ENCODE assay signal across 1 cellular context in genomic region chr7:157138424-157139141, GRCh38.
TF ChIP-seq lines count a peak whose summit lies in the region.

UBE3C (plus strand) TSS chr7:157138926; CDS start chr7:157139273, 347 bp downstream.

TF ChIP-seq in HepG2, 621 proteins besides CTCF, POLR2A, EP300 and RAD21 (continued from another document and continues in another):
- no peak for TF ChIP-seq SMAD3 (CRISPR knock-in tag; IDR thresholded peaks at IDR 0.05)
- TF ChIP-seq ZNF383 (CRISPR knock-in tag; IDR thresholded peaks at IDR 0.05; ENCODE audit: borderline replicate concordance) = no peak
- no peak for TF ChIP-seq FOXA1 (IDR thresholded peaks at IDR 0.05)
- no peak; the same call in 1 of the 2 replicates for TF ChIP-seq FOXA1 (CRISPR knock-in tag; IDR thresholded peaks at IDR 0.05)
- TF ChIP-seq ZFP41 (CRISPR knock-in tag; IDR thresholded peaks at IDR 0.05; ENCODE audit: borderline replicate concordance) = no peak
- 0 out of 2 replicates have a peak, but pooled peaks have one; percentile 24 for TF ChIP-seq HINFP (CRISPR knock-in tag; IDR thresholded peaks at IDR 0.05; ENCODE audit: low read depth)
- no peak for TF ChIP-seq ATF2 (CRISPR knock-in tag; IDR thresholded peaks at IDR 0.05)
- no peak for TF ChIP-seq ZNF333 (CRISPR knock-in tag; IDR thresholded peaks at IDR 0.05; ENCODE audit: borderline replicate concordance)
- no peak for TF ChIP-seq SCMH1 (CRISPR knock-in tag; IDR thresholded peaks at IDR 0.05; ENCODE audit: borderline replicate concordance)
- TF ChIP-seq TOPORS (CRISPR knock-in tag; IDR thresholded peaks at IDR 0.05) = peak; percentile 98
- TF ChIP-seq AGO1 (IDR thresholded peaks at IDR 0.05; ENCODE audit: low read depth, low read length, poor library complexity, severe bottlenecking) = no peak
- no peak for TF ChIP-seq ZNF841 (CRISPR knock-in tag; IDR thresholded peaks at IDR 0.05; ENCODE audit: borderline replicate concordance)
- no peak for TF ChIP-seq GZF1 (CRISPR knock-in tag; IDR thresholded peaks at IDR 0.05)
- peak; percentile 54; the same call in 1 of the 2 replicates for TF ChIP-seq TFDP2 (CRISPR knock-in tag; IDR thresholded peaks at IDR 0.05)
- no peak for TF ChIP-seq ZNF253 (CRISPR knock-in tag; IDR thresholded peaks at IDR 0.05; ENCODE audit: borderline replicate concordance)
- peak; percentile 44 for TF ChIP-seq ZNF788 (CRISPR knock-in tag; IDR thresholded peaks at IDR 0.05; ENCODE audit: borderline replicate concordance)
- TF ChIP-seq SMAD1 (CRISPR knock-in tag; IDR thresholded peaks at IDR 0.05; ENCODE audit: borderline replicate concordance, low read depth) = no peak; the same call in 1 of the 2 replicates
- TF ChIP-seq REXO4 (CRISPR knock-in tag; IDR thresholded peaks at IDR 0.05; ENCODE audit: borderline replicate concordance) = no peak
- no peak for TF ChIP-seq STAT6 (CRISPR knock-in tag; IDR thresholded peaks at IDR 0.05; ENCODE audit: borderline replicate concordance)
- no peak for TF ChIP-seq E2F5 (CRISPR knock-in tag; conservative IDR thresholded peaks at IDR 0.05)
- no peak for TF ChIP-seq REST (IDR thresholded peaks at IDR 0.05; ENCODE audit: borderline replicate concordance in 1 of 2, low read depth in 1 of 2, low read length in 2 of 2)
- TF ChIP-seq HMGA1 (CRISPR knock-in tag; conservative IDR thresholded peaks at IDR 0.05) = no peak
- TF ChIP-seq ZNF496 (CRISPR knock-in tag; IDR thresholded peaks at IDR 0.05; ENCODE audit: insufficient replicate concordance) = no peak
- TF ChIP-seq SOX5 (CRISPR knock-in tag; IDR thresholded peaks at IDR 0.05; ENCODE audit: borderline replicate concordance) = no peak
- TF ChIP-seq ZNF749 (CRISPR knock-in tag; IDR thresholded peaks at IDR 0.05; ENCODE audit: borderline replicate concordance) = peak; percentile 28; the same call in 1 of the 2 replicates
- no peak for TF ChIP-seq ZBTB43 (CRISPR knock-in tag; conservative IDR thresholded peaks at IDR 0.05)
- TF ChIP-seq ZBTB25 (CRISPR knock-in tag; IDR thresholded peaks at IDR 0.05) = no peak
- no peak for TF ChIP-seq MBD4 (IDR thresholded peaks at IDR 0.05; ENCODE audit: borderline replicate concordance, low read length)
- TF ChIP-seq ZNF234 (CRISPR knock-in tag; conservative IDR thresholded peaks at IDR 0.05) = no peak
- 0 out of 2 replicates have a peak, but pooled peaks have one; percentile 30 for TF ChIP-seq ZNF12 (CRISPR knock-in tag; IDR thresholded peaks at IDR 0.05)
- TF ChIP-seq ZNF160 (CRISPR knock-in tag; IDR thresholded peaks at IDR 0.05) = 0 out of 2 replicates have a peak, but pooled peaks have one; percentile 10
- TF ChIP-seq ZBTB49 (CRISPR knock-in tag; IDR thresholded peaks at IDR 0.05; ENCODE audit: borderline replicate concordance) = no peak
- no peak for TF ChIP-seq ZNF557 (CRISPR knock-in tag; IDR thresholded peaks at IDR 0.05)
- 0 out of 2 replicates have a peak, but pooled peaks have one; percentile 47 for TF ChIP-seq ZNF329 (CRISPR knock-in tag; IDR thresholded peaks at IDR 0.05; ENCODE audit: low read depth)
- no peak for TF ChIP-seq NRL (CRISPR knock-in tag; IDR thresholded peaks at IDR 0.05; ENCODE audit: borderline replicate concordance)
- TF ChIP-seq CREBL2 (CRISPR knock-in tag; IDR thresholded peaks at IDR 0.05; ENCODE audit: borderline replicate concordance) = no peak; the same call in 1 of the 2 replicates
- TF ChIP-seq ZNF768 (CRISPR knock-in tag; IDR thresholded peaks at IDR 0.05) = peak; percentile 7; the same call in 1 of the 2 replicates
- no peak for TF ChIP-seq JUNB (CRISPR knock-in tag; IDR thresholded peaks at IDR 0.05; ENCODE audit: borderline replicate concordance)
- no peak for TF ChIP-seq SRF (IDR thresholded peaks at IDR 0.05; ENCODE audit: low read depth, low read length)
- no peak for TF ChIP-seq ZNF598 (CRISPR knock-in tag; IDR thresholded peaks at IDR 0.05; ENCODE audit: borderline replicate concordance)
- peak; percentile 75; the same call in 1 of the 2 replicates for TF ChIP-seq IRX3 (CRISPR knock-in tag; IDR thresholded peaks at IDR 0.05; ENCODE audit: borderline replicate concordance, low read depth)
- no peak for TF ChIP-seq FUBP1 (CRISPR knock-in tag; IDR thresholded peaks at IDR 0.05; ENCODE audit: borderline replicate concordance)
- no peak for TF ChIP-seq CHD2 (IDR thresholded peaks at IDR 0.05; ENCODE audit: low read depth, low read length)
- no peak for TF ChIP-seq EHMT2 (IDR thresholded peaks at IDR 0.05; ENCODE audit: borderline replicate concordance, low read depth, low read length)
